ENCODE assay signal across 12 cellular contexts in genomic region chr10:77082601-77083252, GRCh38.
DNase-seq lines count a peak whose midpoint lies in the region; ATAC-seq and TF ChIP-seq lines count a peak whose summit lies in the region.
"Had no signal": no experiment of that assay in that cellular context is flagged by ENCODE, and none has a peak within 500 bp of the region (broad histone marks: within the 10 kb centered on the region; RNA-seq: fewer than 3 reads in every experiment).

No MANE protein-coding gene starts in this region.

- no peaks in the 10 kb centered on the region for H3K9me3 ChIP-seq in thoracic aorta

- no peaks in the 10 kb centered on the region for H3K9me3 Mint-ChIP-seq in glutamatergic neuron (ENCODE audit: unreplicated experiment)
- H3K9me3 Mint-ChIP-seq: activated B cell treated with CpG ODN at 0.5 μM for 24 hours had no signal

- H3K36me3 Mint-ChIP-seq in glutamatergic neuron (ENCODE audit: unreplicated experiment), result no peaks in the 10 kb centered on the region

- H3K36me3 ChIP-seq in thoracic aorta, result peaks cover 13% of the 10 kb centered on the region

- H3K4me3 Mint-ChIP-seq in glutamatergic neuron (ENCODE audit: unreplicated experiment), result no peak overlapping the region
- H3K4me3 Mint-ChIP-seq: activated B cell treated with CpG ODN at 0.5 μM for 24 hours had no signal

- peak overlapping the region; percentile 17 to 52 for H3K27ac ChIP-seq in thoracic aorta

- H3K4me3 ChIP-seq in thoracic aorta, result no peak overlapping the region

- ATAC-seq in left ventricle myocardium superior (peak; percentile 10), Right ventricle myocardium superior (ENCODE audit: poor library complexity) (no peak), thoracic aorta (ENCODE audit: insufficient number of reproducible peaks, low FRiP score, low read depth) (no peak), GM21737 (IDR thresholded peaks at IDR 0.05; ENCODE audit: unreplicated experiment) (no peak)
- ATAC-seq: SK-N-SH treated with all-trans-retinoic acid at 6 μM for 48 hours had no signal

- H3K4me1 ChIP-seq in thoracic aorta (ENCODE audit: control insufficient read depth in 1 of 2, low read depth in 2 of 2), result peaks cover 14 to 55% of the 10 kb centered on the region in 2 donors

- peak; percentile 41 for TF ChIP-seq CTCF in glutamatergic neuron (IDR thresholded peaks at IDR 0.05; ENCODE audit: partially characterized antibody, unreplicated experiment)
- no peak for TF ChIP-seq CTCF in thoracic aorta (IDR thresholded peaks at IDR 0.05)

- no peaks in the 10 kb centered on the region for H3K27me3 Mint-ChIP-seq in glutamatergic neuron (ENCODE audit: unreplicated experiment)
- H3K27me3 Mint-ChIP-seq: activated B cell treated with CpG ODN at 0.5 μM for 24 hours had no signal

- H3K27me3 ChIP-seq in thoracic aorta (replicated peaks; ENCODE audit: insufficient read depth), result no peaks in the 10 kb centered on the region

- H3K27ac Mint-ChIP-seq in glutamatergic neuron (ENCODE audit: unreplicated experiment), result no peak overlapping the region
- H3K27ac Mint-ChIP-seq: activated B cell treated with CpG ODN at 0.5 μM for 24 hours had no signal

- intact Hi-C loops in left ventricle myocardium superior (cut with micrococcal nuclease) (no loop called here), Right ventricle myocardium superior (cut with DNase I) (no loop called here)

- H3K4me1 Mint-ChIP-seq in glutamatergic neuron (ENCODE audit: low read depth, unreplicated experiment), result peaks cover 3% of the 10 kb centered on the region
- H3K4me1 Mint-ChIP-seq: activated B cell treated with CpG ODN at 0.5 μM for 24 hours had no signal

- no peak for DNase-seq in left ventricle myocardium superior
- DNase-seq in Right ventricle myocardium superior, result no peak
- DNase-seq in SKM-1 treated with dmso at 0.1 percent for 144 hours (lab: John Stamatoyannopoulos, UW; ENCODE audit: unreplicated experiment), result peak; percentile 44
- no peak for DNase-seq in glutamatergic neuron
- no peak for DNase-seq in thoracic aorta (ENCODE audit: low spot score)
- no peak for DNase-seq in midbrain (lab: John Stamatoyannopoulos, UW)
- no peak for DNase-seq in NCI-H1105 (lab: John Stamatoyannopoulos, UW)
- DNase-seq: activated B cell treated with CpG ODN at 0.5 μM for 24 hours; activated naive CD4-positive, alpha-beta T cell treated with anti-CD3 and anti-CD28 coated beads, Interleukin-2, amount 50 U/mL, for 16 hours; erythroblast had no signal
